In genomic region chr6:156956286-156956685, GRCh38 we compare ENCODE assay signal across 15 cellular contexts.
DNase-seq lines count a peak whose midpoint lies in the region; ATAC-seq, FAIRE-seq and TF ChIP-seq lines count a peak whose summit lies in the region.
"Had no signal": no experiment of that assay in that cellular context is flagged by ENCODE, and none has a peak within 500 bp of the region (broad histone marks: within the 10 kb centered on the region; RNA-seq: fewer than 3 reads in every experiment).

No MANE protein-coding gene starts in this region.

- TF ChIP-seq EP300 in K562 (IDR thresholded peaks at IDR 0.05; ENCODE audit: low read length) = no peak

- no peaks in the 10 kb centered on the region for H3K9me1 ChIP-seq in K562 (ENCODE audit: control insufficient read depth, insufficient read depth, low read length)

- intact Hi-C loops in K562 (cut with micrococcal nuclease) (no loop called here), right lobe of liver (cut with DNase I) (no loop called here)

- H3K79me2 ChIP-seq in K562 (ENCODE audit: control insufficient read depth, insufficient read depth, low read length) (peaks cover 47% of the 10 kb centered on the region), smooth muscle cell (ENCODE audit: low read depth) (peaks cover 94% of the 10 kb centered on the region)

- ATAC-seq in K562 (peak; percentile 64), right lobe of liver (peak; percentile 16 to 37 (median 22)), GM18867 (IDR thresholded peaks at IDR 0.05; ENCODE audit: unreplicated experiment) (no peak), omental fat pad (ENCODE audit: low FRiP score) (no peak)
- ATAC-seq: HCT116; stimulated activated naive B cell treated with anti-CD40 and anti-IgM and Interleukin-4, amounts not matched to agents 10 μg/mL and 1 μg/mL and 100 μg/mL, for 72 hours had no signal

- peaks cover 15% of the 10 kb centered on the region for H3F3A ChIP-seq in smooth muscle cell (ENCODE audit: low read depth)

- POLR2A ChIA-PET in K562 (lab: Yijun Ruan, JAX) = interaction anchor here (1.0 kb wide), 1 partner anchor 17 kb away, joined by 3 read pairs; no protein-coding TSS in a partner anchor

- H3K9me3 Mint-ChIP-seq in HFFc6 = no peaks in the 10 kb centered on the region
- H3K9me3 Mint-ChIP-seq: IgD-negative memory B cell; nephron; stimulated activated naive B cell treated with anti-CD40 and anti-IgM and Interleukin-4, amounts not matched to agents 10 μg/mL and 1 μg/mL and 100 μg/mL, for 72 hours had no signal

- TF ChIP-seq POLR2A in K562 (conservative IDR thresholded peaks at IDR 0.05) (no peak), right lobe of liver (IDR thresholded peaks at IDR 0.05) (no peak)

- peaks cover 8 to 9% of the 10 kb centered on the region in 2 experiments; a peak in 3 of 5 replicates for H3K4me1 ChIP-seq in K562 (replicated peaks in 1 of 2; ENCODE audit: control insufficient read depth in 2 of 2, insufficient read depth in 2 of 2, low read length in 2 of 2)
- H3K4me1 ChIP-seq in right lobe of liver = peaks cover 0 to 44% (median 18%) of the 10 kb centered on the region in 4 donors
- H3K4me1 ChIP-seq in smooth muscle cell (ENCODE audit: low read depth) = peaks cover 34% of the 10 kb centered on the region

- in situ Hi-C loops in K562 (cut with MboI) = no loop called here

- DNase-seq in HFFc6 (no peak), K562 (ENCODE audit: extremely low read depth in 1 of 4, low spot score in 3 of 4) (no peak), right lobe of liver (no peak), smooth muscle cell (lab: John Stamatoyannopoulos, UW; ENCODE audit: unreplicated experiment) (no peak), omental fat pad (ENCODE audit: low spot score) (no peak), NCI-H2081 treated with DMSO at 0.1 percent for 48 hours (lab: John Stamatoyannopoulos, UW) (no peak)
- DNase-seq in activated naive CD4-positive, alpha-beta T cell treated with anti-CD3 and anti-CD28 coated beads, Interleukin-2, amount 50 U/mL, for 16 hours = no peak
- DNase-seq: activated naive CD4-positive, alpha-beta T cell; SIG-M5; stimulated activated naive B cell treated with anti-CD40 and anti-IgM and Interleukin-4, amounts not matched to agents 10 μg/mL and 1 μg/mL and 100 μg/mL, for 72 hours had no signal

- H3K9me3 ChIP-seq in K562 (replicated peaks; ENCODE audit: control insufficient read depth, insufficient read depth, low read depth, low read length) (no peaks in the 10 kb centered on the region), right lobe of liver (no peaks in the 10 kb centered on the region), smooth muscle cell (replicated peaks; ENCODE audit: low read depth) (no peaks in the 10 kb centered on the region)

- no peaks in the 10 kb centered on the region for H3K27me3 Mint-ChIP-seq in HFFc6 (ENCODE audit: insufficient read depth)
- H3K27me3 Mint-ChIP-seq: IgD-negative memory B cell; stimulated activated naive B cell treated with anti-CD40 and anti-IgM and Interleukin-4, amounts not matched to agents 10 μg/mL and 1 μg/mL and 100 μg/mL, for 72 hours had no signal

- H3K4me1 Mint-ChIP-seq in HFFc6 (ENCODE audit: low read depth) = peaks cover 63% of the 10 kb centered on the region

- BruUV-seq in K562 (replicated peaks; lab: Mats Ljungman, UMichigan) = no TSS peak

- H3K4me2 ChIP-seq in K562 (ENCODE audit: insufficient read depth, low read length) (no peak overlapping the region), smooth muscle cell (no peak overlapping the region)

- CTCF ChIA-PET in K562 (lab: Yijun Ruan, JAX; ENCODE audit: low intra/inter-chr PET ratio) = no interaction called here

- TF ChIP-seq CTCF in HFFc6 (IDR thresholded peaks at IDR 0.05) (no peak), K562 (IDR thresholded peaks at IDR 0.05 in 2 of 3, conservative IDR thresholded peaks at IDR 0.05 in 1 of 3; ENCODE audit: insufficient read depth in 2 of 3, low read depth in 1 of 3, low read length in 3 of 3) (no peak), right lobe of liver (IDR thresholded peaks at IDR 0.05) (no peak), smooth muscle cell (IDR thresholded peaks at IDR 0.05; ENCODE audit: borderline replicate concordance, insufficient read depth, poor library complexity, severe bottlenecking) (no peak), omental fat pad (IDR thresholded peaks at IDR 0.05) (no peak)

- H3K27me3 ChIP-seq in K562 (ENCODE audit: control insufficient read depth in 2 of 2, insufficient read depth in 2 of 2, low read length in 2 of 2) (no peaks in the 10 kb centered on the region; a peak in 1 of 5 replicates), right lobe of liver (no peaks in the 10 kb centered on the region), smooth muscle cell (ENCODE audit: low read depth) (no peaks in the 10 kb centered on the region)

- no peaks in the 10 kb centered on the region for H3K36me3 ChIP-seq in K562 (ENCODE audit: control insufficient read depth, insufficient read depth, low read length)
- no peaks in the 10 kb centered on the region for H3K36me3 ChIP-seq in right lobe of liver
- no peaks in the 10 kb centered on the region for H3K36me3 ChIP-seq in smooth muscle cell (ENCODE audit: low read depth)

- H3K9ac ChIP-seq in K562 (ENCODE audit: insufficient read depth in 1 of 2, low read depth in 2 of 2, low read length in 2 of 2) (no peak overlapping the region), smooth muscle cell (ENCODE audit: low read depth) (no peak overlapping the region)

- no peak for TF ChIP-seq RAD21 in K562 (CRISPR knock-in tag; conservative IDR thresholded peaks at IDR 0.05 in 1 of 2, IDR thresholded peaks at IDR 0.05 in 1 of 2)

- H3K4me3 ChIP-seq in K562 (no peak overlapping the region), right lobe of liver (no peak overlapping the region), smooth muscle cell (no peak overlapping the region)
- H3K4me3 ChIP-seq: skin epidermis had no signal

- H3K27ac ChIP-seq in K562 (ENCODE audit: extremely low read depth, low read depth, low read length) (no peak overlapping the region), right lobe of liver (peak overlapping the region in 2 of 3 donors; percentile 61 to 72), smooth muscle cell (ENCODE audit: low read depth) (peak overlapping the region; percentile 99)

- no peak overlapping the region for H3K4me3 Mint-ChIP-seq in HFFc6
- H3K4me3 Mint-ChIP-seq: nephron; stimulated activated naive B cell treated with anti-CD40 and anti-IgM and Interleukin-4, amounts not matched to agents 10 μg/mL and 1 μg/mL and 100 μg/mL, for 72 hours had no signal

- H2AFZ ChIP-seq in K562 (ENCODE audit: low read depth, low read length) (no peak overlapping the region), smooth muscle cell (ENCODE audit: low read depth) (no peak overlapping the region)

- no peaks in the 10 kb centered on the region for H3K36me3 Mint-ChIP-seq in HFFc6 (ENCODE audit: low read depth)
- H3K36me3 Mint-ChIP-seq: IgD-negative memory B cell had no signal

- FAIRE-seq in K562 (lab: Jason Lieb, UNC) = no peak

- peak overlapping the region; percentile 33; the same call in 1 of the 2 replicates for H3K27ac Mint-ChIP-seq in HFFc6
- H3K27ac Mint-ChIP-seq: stimulated activated naive B cell treated with anti-CD40 and anti-IgM and Interleukin-4, amounts not matched to agents 10 μg/mL and 1 μg/mL and 100 μg/mL, for 72 hours had no signal

- H4K20me1 ChIP-seq in K562 (replicated peaks; ENCODE audit: control insufficient read depth, insufficient read depth, low read length) (no peaks in the 10 kb centered on the region), smooth muscle cell (ENCODE audit: low read depth) (peaks cover 25% of the 10 kb centered on the region)

TF ChIP-seq in K562, 482 proteins besides CTCF, POLR2A, EP300 and RAD21:
- TF ChIP-seq ZNF12 (CRISPR knock-in tag; IDR thresholded peaks at IDR 0.05) = no peak

Comparison
In these comparisons a context has a peak if more than half of its experiments do, and no peak if none do; other contexts are left out.
1. ATAC-seq: peak in K562 (single experiment) and right lobe of liver (4 of 4); none in GM18867 (single experiment) and omental fat pad (single experiment).